ENCODE assay signal across 17 cellular contexts in the genomic region with DNA sequence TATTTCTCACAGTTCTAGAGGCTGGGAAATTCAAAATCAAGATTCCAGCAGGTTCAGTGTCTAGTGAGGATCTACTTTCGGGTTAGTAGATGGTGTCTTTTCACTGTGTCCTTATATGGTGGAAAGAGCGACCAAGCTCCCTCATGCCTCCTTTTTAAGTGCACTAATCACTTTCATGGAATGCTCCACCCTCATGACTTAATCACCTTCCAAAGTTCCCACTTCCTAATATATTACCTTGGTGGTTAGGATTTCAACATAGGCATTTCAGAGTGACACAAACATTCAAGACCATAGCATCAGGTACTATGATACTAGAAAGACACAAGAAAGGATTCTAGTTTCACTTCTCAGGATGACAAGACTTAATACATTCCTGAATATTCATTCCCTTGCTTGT.
"Had no signal": no experiment of that assay in that cellular context is flagged by ENCODE, and none has a peak within 500 bp of the region (broad histone marks: within the 10 kb centered on the region; RNA-seq: fewer than 3 reads in every experiment).

No MANE protein-coding gene starts in this region.

- FAIRE-seq: kidney had no signal

- DNase-seq: activated CD4-positive, alpha-beta T cell treated with anti-CD3 and anti-CD28 coated beads, Interleukin-2, amount 50 U/mL, for 4 hours; activated naive CD4-positive, alpha-beta T cell; activated naive CD8-positive, alpha-beta T cell treated with anti-CD3 and anti-CD28 coated beads, Interleukin-2, amount 50 U/mL, for 24 hours; activated T-cell treated with anti-CD3 and anti-CD28 coated beads for 4 hours; endodermal cell; hippocampal formation; kidney; left ventricle myocardium inferior; naive thymus-derived CD8-positive, alpha-beta T cell; posterior cingulate gyrus; T-cell; T-helper 9 cell; upper lobe of left lung had no signal

- ATAC-seq: activated CD4-positive, CD25-positive, alpha-beta regulatory T cell treated with anti-CD3 and anti-CD28 coated beads, Interleukin-2, amount 50 U/mL, for 24 hours; naive thymus-derived CD8-positive, alpha-beta T cell; T-cell had no signal

- H3K4me1 ChIP-seq: ascending aorta, left ventricle myocardium inferior, upper lobe of left lung had no signal

- H3K27me3 ChIP-seq: ascending aorta, neutrophil, upper lobe of left lung had no signal

- H3K9me3 ChIP-seq: ascending aorta, neutrophil had no signal

- H3K27ac ChIP-seq: ascending aorta, left ventricle myocardium inferior, neutrophil, upper lobe of left lung had no signal

- H3K36me3 ChIP-seq: ascending aorta, left ventricle myocardium inferior, neutrophil, upper lobe of left lung had no signal

- H3K4me3 ChIP-seq: ascending aorta, left ventricle myocardium inferior, skin epidermis, upper lobe of left lung had no signal
